ENCODE assay signal across 17 cellular contexts in the genomic region with DNA sequence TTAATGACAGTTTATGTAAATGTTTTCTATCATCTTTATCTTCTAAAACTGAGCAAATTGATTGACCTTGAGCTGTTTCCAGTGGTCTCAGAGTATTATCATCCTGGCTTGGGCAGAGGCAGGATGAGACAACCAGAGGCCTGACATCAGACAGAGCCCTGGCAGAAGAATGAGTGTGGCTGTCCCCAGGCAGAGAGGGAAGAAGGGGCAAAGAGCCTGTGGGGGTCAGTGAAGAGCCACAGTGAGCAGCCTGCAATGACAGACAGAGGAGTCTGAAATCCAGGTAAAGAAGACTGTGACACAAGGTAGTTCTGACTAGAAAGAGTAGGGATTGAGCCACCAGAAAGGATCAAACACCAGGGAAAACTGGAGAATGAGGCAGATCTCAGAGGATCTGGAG.
DNase-seq lines count a peak whose midpoint lies in the region; ATAC-seq, FAIRE-seq and TF ChIP-seq lines count a peak whose summit lies in the region.
"Had no signal": no experiment of that assay in that cellular context is flagged by ENCODE, and none has a peak within 500 bp of the region (broad histone marks: within the 10 kb centered on the region; RNA-seq: fewer than 3 reads in every experiment).

No MANE protein-coding gene starts in this region.

- TF ChIP-seq CTCF in H9 (conservative IDR thresholded peaks at IDR 0.05): peak; percentile 43; the same call in 2 of the 3 replicates
- TF ChIP-seq CTCF in Loucy (conservative IDR thresholded peaks at IDR 0.05; ENCODE audit: low read length): peak; percentile 55
- no peak for TF ChIP-seq CTCF in astrocyte (IDR thresholded peaks at IDR 0.05; ENCODE audit: insufficient read depth, low read depth, low read length)
- no peak for TF ChIP-seq CTCF in Calu3 (IDR thresholded peaks at IDR 0.05; ENCODE audit: unreplicated experiment)

- no TSS peak for BruUV-seq in Calu3 (replicated peaks; lab: Mats Ljungman, UMichigan)

- H2BK20ac ChIP-seq in H9 (ENCODE audit: low read depth, low read length, poor library complexity, severe bottlenecking): no peak overlapping the region

- H4K5ac ChIP-seq in H9 (ENCODE audit: insufficient read length, low read depth, low read length) (no peak overlapping the region), mesendoderm (ENCODE audit: low read length) (no peak overlapping the region)

- H2AFZ ChIP-seq in H9 (ENCODE audit: low read length) (no peak overlapping the region), Loucy (ENCODE audit: low read length) (peak overlapping the region; percentile 58; the same call in 1 of the 2 replicates), astrocyte (ENCODE audit: low read depth, low read length) (peak overlapping the region; percentile 8)

- H3K9me3 Mint-ChIP-seq in H9: no peaks in the 10 kb centered on the region
- no peaks in the 10 kb centered on the region for H3K9me3 Mint-ChIP-seq in astrocyte (ENCODE audit: unreplicated experiment)
- no peaks in the 10 kb centered on the region for H3K9me3 Mint-ChIP-seq in Calu3 (ENCODE audit: low read depth, unreplicated experiment)
- H3K9me3 Mint-ChIP-seq: CD14-positive monocyte; T-helper 1 cell treated with Interleukin-12 subunit alpha and Interleukin-12 subunit beta and Interleukin-4 antibody, amounts not matched to agents 30 μg/mL and 1 μg/mL, for 36 hours had no signal

- no peak for FAIRE-seq in astrocyte (lab: Jason Lieb, UNC)
- FAIRE-seq: GM19239 had no signal

- H3K27me3 Mint-ChIP-seq in H9 (ENCODE audit: low read depth) (no peaks in the 10 kb centered on the region), astrocyte (ENCODE audit: low read depth, unreplicated experiment) (no peaks in the 10 kb centered on the region), Calu3 (ENCODE audit: unreplicated experiment) (no peaks in the 10 kb centered on the region)

- H4K20me1 ChIP-seq in H9 (ENCODE audit: control insufficient read depth, insufficient read depth, insufficient read length): no peaks in the 10 kb centered on the region
- no peaks in the 10 kb centered on the region for H4K20me1 ChIP-seq in Loucy (ENCODE audit: insufficient read depth, low read length, poor library complexity, severe bottlenecking)
- no peaks in the 10 kb centered on the region for H4K20me1 ChIP-seq in astrocyte (ENCODE audit: insufficient read depth, low read length)

- peaks cover 0 to 3% of the 10 kb centered on the region in 2 experiments; a peak in 1 of 4 replicates for H3K4me1 Mint-ChIP-seq in H9
- peaks cover 4% of the 10 kb centered on the region for H3K4me1 Mint-ChIP-seq in astrocyte (ENCODE audit: low read depth, unreplicated experiment)
- no peaks in the 10 kb centered on the region for H3K4me1 Mint-ChIP-seq in Calu3 (ENCODE audit: low read depth, unreplicated experiment)
- H3K4me1 Mint-ChIP-seq: CD14-positive monocyte had no signal

- no peak overlapping the region for H3T11ph ChIP-seq in H9 (ENCODE audit: low read length)

- no peak overlapping the region for H2BK15ac ChIP-seq in H9 (ENCODE audit: low read depth, low read length)
- no peak overlapping the region for H2BK15ac ChIP-seq in mesendoderm (replicated peaks; ENCODE audit: low read depth)

- no peaks in the 10 kb centered on the region for H3F3A ChIP-seq in Loucy (ENCODE audit: low read depth)

- H3K9me2 ChIP-seq in Loucy (replicated peaks; ENCODE audit: low read depth, low read length): no peaks in the 10 kb centered on the region

- no peak overlapping the region for H4K91ac ChIP-seq in H9 (ENCODE audit: insufficient read length, low read depth, low read length)

- no peak overlapping the region; the same call in 1 of the 2 replicates for H3K14ac ChIP-seq in H9 (ENCODE audit: insufficient read depth, low read length)

- H2BK12ac ChIP-seq in H9 (ENCODE audit: insufficient read length, low read depth, low read length): no peak overlapping the region

- H3K18ac ChIP-seq in H9 (ENCODE audit: insufficient read length, low read depth, low read length) (no peak overlapping the region), mesendoderm (ENCODE audit: low read length) (no peak overlapping the region)

- H2AK5ac ChIP-seq in H9 (ENCODE audit: insufficient read length, low read length) (no peak overlapping the region), mesendoderm (ENCODE audit: low read length) (no peak overlapping the region)

- H3K27me3 ChIP-seq in H9 (ENCODE audit: insufficient read depth, low read length) (no peaks in the 10 kb centered on the region), Loucy (ENCODE audit: insufficient read depth, low read length, poor library complexity, severe bottlenecking) (no peaks in the 10 kb centered on the region), astrocyte (ENCODE audit: insufficient read depth, low read length) (no peaks in the 10 kb centered on the region), mesendoderm (ENCODE audit: insufficient read depth, low read length, poor library complexity) (no peaks in the 10 kb centered on the region)

- intact Hi-C loops in Calu3 (cut with micrococcal nuclease; ENCODE audit: unreplicated experiment): no loop called here

- H3K4me3 ChIP-seq in Loucy (ENCODE audit: low read length, poor library complexity, severe bottlenecking): no peak overlapping the region
- no peak overlapping the region for H3K4me3 ChIP-seq in astrocyte (ENCODE audit: insufficient read depth, low read depth, low read length)
- no peak overlapping the region for H3K4me3 ChIP-seq in mesendoderm (ENCODE audit: low read length)

- no peak overlapping the region for H3K56ac ChIP-seq in H9 (ENCODE audit: insufficient read length, low read depth, low read length)
- no peak overlapping the region for H3K56ac ChIP-seq in mesendoderm (ENCODE audit: low read length)

- H2BK5ac ChIP-seq in H9 (ENCODE audit: insufficient read length, low read length) (no peak overlapping the region), mesendoderm (ENCODE audit: low read length) (no peak overlapping the region)

- DNase-seq in H9: peak; percentile 42
- DNase-seq in astrocyte (ENCODE audit: low read depth): no peak
- DNase-seq in mesendoderm: peak; percentile 52
- DNase-seq in activated CD4-positive, CD25-positive, alpha-beta regulatory T cell (lab: John Stamatoyannopoulos, UW): no peak
- DNase-seq in Calu3: no peak
- DNase-seq: EL, Kasumi-1, NCI-H1417 treated with DMSO at 0.1 percent for 48 hours, NCI-H2029, NCI-H510A, SHP77 treated with DMSO at 0.1 percent for 48 hours had no signal

- H3K27ac ChIP-seq in H9 (ENCODE audit: insufficient read length, low read depth, low read length) (no peak overlapping the region), astrocyte (ENCODE audit: low read depth, low read length) (no peak overlapping the region), mesendoderm (ENCODE audit: low read depth, low read length) (no peak overlapping the region)

- CTCF ChIA-PET in Calu3 (lab: Charles Lee): no interaction called here

- no peak overlapping the region for H3K9ac ChIP-seq in H9 (ENCODE audit: extremely low read depth, insufficient read length, low read length)
- no peak overlapping the region for H3K9ac ChIP-seq in Loucy (ENCODE audit: low read depth, low read length, poor library complexity, severe bottlenecking)
- H3K9ac ChIP-seq in astrocyte (ENCODE audit: low read length): no peak overlapping the region
- H3K9ac ChIP-seq in mesendoderm (ENCODE audit: low read length): no peak overlapping the region

- H3K4me3 Mint-ChIP-seq in H9 (no peak overlapping the region), astrocyte (ENCODE audit: unreplicated experiment) (no peak overlapping the region), Calu3 (ENCODE audit: low read depth, unreplicated experiment) (no peak overlapping the region)
- H3K4me3 Mint-ChIP-seq: CD14-positive monocyte; T-helper 1 cell treated with Interleukin-12 subunit alpha and Interleukin-12 subunit beta and Interleukin-4 antibody, amounts not matched to agents 30 μg/mL and 1 μg/mL, for 36 hours had no signal

- no peak overlapping the region for H3K23ac ChIP-seq in H9 (ENCODE audit: insufficient read length, low read depth, low read length)
- H3K23ac ChIP-seq in mesendoderm (ENCODE audit: low read length): no peak overlapping the region

- no peaks in the 10 kb centered on the region for H3K79me1 ChIP-seq in H9 (ENCODE audit: insufficient read depth, low read depth, low read length, poor library complexity, severe bottlenecking)
- no peaks in the 10 kb centered on the region for H3K79me1 ChIP-seq in mesendoderm (ENCODE audit: low read length)

- no peaks in the 10 kb centered on the region for H3K36me3 ChIP-seq in Loucy (ENCODE audit: insufficient read depth, low read length)
- no peaks in the 10 kb centered on the region for H3K36me3 ChIP-seq in astrocyte (ENCODE audit: insufficient read depth, low read length)
- no peaks in the 10 kb centered on the region for H3K36me3 ChIP-seq in mesendoderm (ENCODE audit: control insufficient read depth, insufficient read depth, low read length)

- ATAC-seq in GM21619 (IDR thresholded peaks at IDR 0.05; ENCODE audit: unreplicated experiment) (no peak), HG02623 (IDR thresholded peaks at IDR 0.05; ENCODE audit: unreplicated experiment) (no peak)

- H3K9me3 ChIP-seq in H9 (ENCODE audit: control insufficient read depth, low read depth, low read length) (no peaks in the 10 kb centered on the region), Loucy (ENCODE audit: insufficient read depth, low read depth, low read length) (no peaks in the 10 kb centered on the region), astrocyte (ENCODE audit: insufficient read depth, low read depth, low read length) (no peaks in the 10 kb centered on the region)

- H3K4me1 ChIP-seq in H9 (ENCODE audit: insufficient read depth, low read length) (no peaks in the 10 kb centered on the region), Loucy (ENCODE audit: insufficient read depth, low read length, poor library complexity, severe bottlenecking) (peaks cover 7% of the 10 kb centered on the region), astrocyte (ENCODE audit: insufficient read depth, low read length) (no peaks in the 10 kb centered on the region), mesendoderm (ENCODE audit: control insufficient read depth, low read depth, low read length) (no peaks in the 10 kb centered on the region)

- H3K79me2 ChIP-seq in H9 (ENCODE audit: insufficient read depth, low read length) (no peaks in the 10 kb centered on the region), Loucy (ENCODE audit: insufficient read depth, low read length) (no peaks in the 10 kb centered on the region), astrocyte (ENCODE audit: insufficient read depth, low read length) (no peaks in the 10 kb centered on the region), mesendoderm (ENCODE audit: control insufficient read depth, insufficient read depth, low read length) (no peaks in the 10 kb centered on the region)

- H3K4ac ChIP-seq in H9 (ENCODE audit: low read depth, low read length) (no peak overlapping the region), mesendoderm (ENCODE audit: low read depth, low read length) (no peak overlapping the region)

- no peaks in the 10 kb centered on the region for H3K23me2 ChIP-seq in H9 (ENCODE audit: insufficient read length, low read depth, low read length, poor library complexity, severe bottlenecking)

- H3K36me3 Mint-ChIP-seq in H9 (ENCODE audit: insufficient read depth in 1 of 3, low read depth in 3 of 3): no peaks in the 10 kb centered on the region
- no peaks in the 10 kb centered on the region for H3K36me3 Mint-ChIP-seq in astrocyte (ENCODE audit: low read depth, unreplicated experiment)
- H3K36me3 Mint-ChIP-seq in Calu3 (ENCODE audit: insufficient read depth, unreplicated experiment): no peaks in the 10 kb centered on the region
- H3K36me3 Mint-ChIP-seq: CD14-positive monocyte had no signal

- H3K27ac Mint-ChIP-seq in H9 (peak overlapping the region in 1 of 3 experiments; percentile 14; a peak in 2 of 7 replicates), astrocyte (ENCODE audit: unreplicated experiment) (no peak overlapping the region), Calu3 (ENCODE audit: unreplicated experiment) (no peak overlapping the region)
- H3K27ac Mint-ChIP-seq: CD14-positive monocyte; T-helper 1 cell treated with Interleukin-12 subunit alpha and Interleukin-12 subunit beta and Interleukin-4 antibody, amounts not matched to agents 30 μg/mL and 1 μg/mL, for 36 hours had no signal

- H4K8ac ChIP-seq in H9 (replicated peaks; ENCODE audit: insufficient read length, low read depth, low read length) (no peak overlapping the region), mesendoderm (ENCODE audit: low read depth, low read length) (no peak overlapping the region)

- H2BK120ac ChIP-seq in H9 (ENCODE audit: low read depth, low read length, poor library complexity, severe bottlenecking) (no peak overlapping the region), mesendoderm (ENCODE audit: low read depth, low read length) (no peak overlapping the region)

- H3K4me2 ChIP-seq in H9 (ENCODE audit: insufficient read depth, insufficient read length, low read length) (no peak overlapping the region), Loucy (ENCODE audit: low read depth, low read length, poor library complexity, severe bottlenecking) (no peak overlapping the region), astrocyte (ENCODE audit: low read length) (no peak overlapping the region), mesendoderm (ENCODE audit: low read length) (no peak overlapping the region)

Comparison
In these comparisons a context has a peak if more than half of its experiments do, and no peak if none do; other contexts are left out.
1. DNase-seq: peak in H9 (single experiment) and mesendoderm (single experiment); none in astrocyte (single experiment), activated CD4-positive, CD25-positive, alpha-beta regulatory T cell (0 of 4) and Calu3 (single experiment).
2. CTCF ChIP-seq: peak in H9 (single experiment) and Loucy (single experiment); none in astrocyte (single experiment) and Calu3 (single experiment).